Comparison of ENCODE assay signal across 15 cellular contexts in the genomic region with DNA sequence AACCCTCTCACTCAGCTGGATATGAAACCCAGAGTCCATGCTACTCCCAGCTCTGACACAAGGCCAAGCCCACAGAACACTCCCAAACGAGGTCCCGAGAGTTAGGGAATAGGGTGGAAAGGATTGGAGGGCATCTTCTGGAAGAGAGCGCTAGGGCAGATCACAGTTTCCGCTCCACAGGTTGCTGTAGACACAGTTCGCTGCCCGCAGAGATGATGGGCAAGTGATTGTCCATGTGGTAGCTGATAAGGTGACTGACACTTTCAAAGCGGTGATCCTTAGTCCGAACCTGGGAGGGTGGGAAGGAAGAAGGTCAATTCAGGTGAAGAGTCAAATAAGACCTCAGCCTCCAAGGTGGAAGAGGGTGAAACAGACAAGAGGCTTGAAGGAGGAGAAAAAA. TPM values are rescaled to one million over a fixed set of nuclear protein-coding genes. Genes with fewer than 3 reads are reported as not detected.
DNase-seq lines count a peak whose midpoint lies in the region; ATAC-seq, FAIRE-seq and TF ChIP-seq lines count a peak whose summit lies in the region.
"Had no signal": no experiment of that assay in that cellular context is flagged by ENCODE, and none has a peak within 500 bp of the region (broad histone marks: within the 10 kb centered on the region; RNA-seq: fewer than 3 reads in every experiment).

No MANE protein-coding gene starts in this region.

- H2AFZ ChIP-seq in SK-N-SH (ENCODE audit: low read depth), result no peak overlapping the region
- no peak overlapping the region for H2AFZ ChIP-seq in Karpas-422 (ENCODE audit: low read length)
- no peak overlapping the region for H2AFZ ChIP-seq in GM12878 (ENCODE audit: control insufficient read depth, low read depth, low read length)
- no peak overlapping the region for H2AFZ ChIP-seq in neural progenitor cell (replicated peaks)
- no peak overlapping the region for H2AFZ ChIP-seq in mammary epithelial cell (ENCODE audit: low read depth, low read length)

- RAD21 ChIA-PET in GM12878 (lab: Charles Lee; ENCODE audit: unreplicated experiment), result interaction anchor here (1.0 to 1.9 kb wide), 2 partner anchors 35 to 54 kb away, joined by 3 to 4 read pairs; no protein-coding TSS in a partner anchor

- H3K27ac Mint-ChIP-seq in neural progenitor cell, result no peak overlapping the region

- H3F3A ChIP-seq in SK-N-SH (replicated peaks; ENCODE audit: insufficient read depth) (peaks cover 27% of the 10 kb centered on the region), neural progenitor cell (ENCODE audit: low read depth) (peaks cover 27% of the 10 kb centered on the region)

- no peaks in the 10 kb centered on the region for H3K9me3 ChIP-seq in SK-N-SH
- no peaks in the 10 kb centered on the region for H3K9me3 ChIP-seq in Karpas-422 (ENCODE audit: low read length)
- H3K9me3 ChIP-seq in GM12878 (replicated peaks; ENCODE audit: control insufficient read depth, insufficient read depth, low read length), result no peaks in the 10 kb centered on the region
- H3K9me3 ChIP-seq in neural progenitor cell (ENCODE audit: low read depth), result no peaks in the 10 kb centered on the region
- no peaks in the 10 kb centered on the region for H3K9me3 ChIP-seq in mammary epithelial cell (replicated peaks; ENCODE audit: insufficient read depth, low read length)
- H3K9me3 ChIP-seq in ascending aorta, result no peaks in the 10 kb centered on the region
- H3K9me3 ChIP-seq: upper lobe of left lung had no signal

- peaks cover 34% of the 10 kb centered on the region for H3K4me1 Mint-ChIP-seq in neural progenitor cell

- H3K4me3 Mint-ChIP-seq in neural progenitor cell, result peak overlapping the region; percentile 93
- H3K4me3 Mint-ChIP-seq: activated B cell treated with CpG ODN at 0.5 μM for 24 hours had no signal

- H3K4me3 ChIP-seq in SK-N-SH (ENCODE audit: low read depth in 2 of 2, low read length in 1 of 2) (no peak overlapping the region), Karpas-422 (ENCODE audit: low read length) (peak overlapping the region; percentile 93), GM12878 (peak overlapping the region; percentile 88; the same call in 1 of the 2 replicates), neural progenitor cell (no peak overlapping the region), mammary epithelial cell (replicated peaks in 1 of 3; ENCODE audit: insufficient read depth in 1 of 3, low read depth in 2 of 3, low read length in 3 of 3) (no peak overlapping the region), ascending aorta (no peak overlapping the region)

- no peak for TF ChIP-seq CTCF in SK-N-SH (IDR thresholded peaks at IDR 0.05)
- no peak for TF ChIP-seq CTCF in GM12878 (IDR thresholded peaks at IDR 0.05 in 2 of 3, conservative IDR thresholded peaks at IDR 0.05 in 1 of 3; ENCODE audit: control insufficient read depth in 2 of 3, extremely low read depth in 1 of 3, insufficient read depth in 1 of 3, low read depth in 3 of 3, low read length in 3 of 3)
- TF ChIP-seq CTCF in neural progenitor cell (IDR thresholded peaks at IDR 0.05), result no peak
- no peak for TF ChIP-seq CTCF in mammary epithelial cell (conservative IDR thresholded peaks at IDR 0.05 in 1 of 2, IDR thresholded peaks at IDR 0.05 in 1 of 2; ENCODE audit: extremely low read depth in 1 of 2, insufficient read depth in 1 of 2, low read depth in 1 of 2, low read length in 2 of 2)
- no peak for TF ChIP-seq CTCF in ascending aorta (IDR thresholded peaks at IDR 0.05)

- H3K36me3 Mint-ChIP-seq in neural progenitor cell, result peaks cover 19% of the 10 kb centered on the region

- SMC1A ChIA-PET in GM12878 (lab: Charles Lee; ENCODE audit: uncharacterized antibody, unreplicated experiment), result interaction anchor here (0.9 to 1.4 kb wide), 2 partner anchors 10 to 19 kb away, joined by 3 to 4 read pairs; partner anchors contain the start of gene FLAD1

- in situ Hi-C loops in GM12878 (cut with MboI), result no loop called here
- in situ Hi-C loops in mammary epithelial cell (cut with MboI; ENCODE audit: low sequenced_read_pairs in 2 of 2), result loop anchor here in 1 of 2 donors (10.0 kb wide), 1 partner anchor 51 kb away; no protein-coding TSS in a partner anchor

- intact Hi-C loops in GM12878 (cut with micrococcal nuclease; ENCODE audit: unreplicated experiment), result loop anchor here (5.0 kb wide), 1 partner anchor 39 kb away; the partner anchor contains the start of gene ZBTB7B
- intact Hi-C loops in mammary epithelial cell (cut with micrococcal nuclease), result no loop called here
- intact Hi-C loops in ascending aorta (cut with DNase I), result no loop called here

- H3K4me1 ChIP-seq in SK-N-SH (ENCODE audit: control insufficient read depth in 1 of 2, insufficient read depth in 2 of 2, low read depth in 1 of 2, low read length in 1 of 2) (peaks cover 8 to 51% of the 10 kb centered on the region in 2 experiments; a peak in 3 of 4 replicates), Karpas-422 (ENCODE audit: low read length) (peaks cover 23% of the 10 kb centered on the region), GM12878 (ENCODE audit: control insufficient read depth, insufficient read depth, low read length) (peaks cover 6% of the 10 kb centered on the region; the same call in 1 of the 2 replicates), neural progenitor cell (peaks cover 21% of the 10 kb centered on the region), mammary epithelial cell (ENCODE audit: insufficient read depth, low read length) (peaks cover 38% of the 10 kb centered on the region), ascending aorta (peaks cover 3 to 19% of the 10 kb centered on the region in 2 donors)

- 95% methylated on average over 7 of the region's 8 CpGs for WGBS in SK-N-SH (ENCODE audit: low lambda C conversion rate)
- WGBS in GM12878 (ENCODE audit: insufficient coverage, insufficient replicate concordance, low lambda C conversion rate, missing lambda C conversion rate), result 96% methylated on average over 8 of the region's 8 CpGs
- 82% methylated on average over 8 of the region's 8 CpGs for WGBS in mammary epithelial cell (ENCODE audit: low coverage, missing lambda C conversion rate)

- no TSS peak for BruUV-seq in GM12878 (replicated peaks; lab: Mats Ljungman, UMichigan)
- no TSS peak for BruUV-seq in mammary epithelial cell (replicated peaks; lab: Mats Ljungman, UMichigan)

- CTCF ChIA-PET in SK-N-SH (lab: Yijun Ruan, JAX) (interaction anchor here (0.9 to 37.5 kb wide), 4 partner anchors 9 to 97 kb away, joined by 3 to 640 read pairs (median 4); partner anchors contain the start of genes LENEP and ZBTB7B), GM12878 (lab: Yijun Ruan, JAX) (interaction anchor here (1.8 kb wide), 1 partner anchor 35 kb away, joined by 4 read pairs; no protein-coding TSS in a partner anchor), mammary epithelial cell (lab: Charles Lee; ENCODE audit: low non-redundant PET) (interaction anchor here (0.5 kb wide), 1 partner anchor 32 kb away, joined by 6 read pairs; no protein-coding TSS in a partner anchor)

- no peak for FAIRE-seq in GM12878 (lab: Jason Lieb, UNC)

- H3K4me2 ChIP-seq in SK-N-SH (peak overlapping the region; percentile 85; the same call in 1 of the 2 replicates), Karpas-422 (ENCODE audit: low read depth, low read length, poor library complexity, severe bottlenecking) (peak overlapping the region; percentile 89), GM12878 (ENCODE audit: control insufficient read depth, insufficient read depth) (no peak overlapping the region; the same call in 1 of the 2 replicates), neural progenitor cell (no peak overlapping the region), mammary epithelial cell (ENCODE audit: insufficient read depth, low read depth, low read length) (no peak overlapping the region)

- peaks cover 36 to 62% of the 10 kb centered on the region in 2 experiments for H3K36me3 ChIP-seq in SK-N-SH (replicated peaks in 1 of 2; ENCODE audit: control insufficient read depth in 1 of 2, insufficient read depth in 2 of 2, low read length in 1 of 2)
- H3K36me3 ChIP-seq in Karpas-422 (ENCODE audit: insufficient read depth, low read length), result peaks cover 13% of the 10 kb centered on the region; the same call in 1 of the 2 replicates
- peaks cover 12 to 15% of the 10 kb centered on the region in 2 experiments; a peak in 3 of 4 replicates for H3K36me3 ChIP-seq in GM12878 (ENCODE audit: control insufficient read depth in 2 of 2, insufficient read depth in 2 of 2, low read length in 1 of 2)
- no peaks in the 10 kb centered on the region for H3K36me3 ChIP-seq in neural progenitor cell
- H3K36me3 ChIP-seq in mammary epithelial cell (ENCODE audit: insufficient read depth, low read length), result peaks cover 31% of the 10 kb centered on the region
- H3K36me3 ChIP-seq in ascending aorta, result peaks cover 49 to 72% of the 10 kb centered on the region in 2 donors

- TF ChIP-seq RAD21 in SK-N-SH (IDR thresholded peaks at IDR 0.05; ENCODE audit: low read length), result no peak
- no peak for TF ChIP-seq RAD21 in GM12878 (IDR thresholded peaks at IDR 0.05; ENCODE audit: insufficient read depth, low read depth, low read length)

- H4K20me1 ChIP-seq in SK-N-SH (ENCODE audit: insufficient read depth) (peaks cover 19% of the 10 kb centered on the region), Karpas-422 (ENCODE audit: insufficient read depth, low read depth, low read length) (no peaks in the 10 kb centered on the region), GM12878 (ENCODE audit: control insufficient read depth, insufficient read depth) (no peaks in the 10 kb centered on the region), neural progenitor cell (ENCODE audit: low read depth) (peaks cover 13% of the 10 kb centered on the region), mammary epithelial cell (ENCODE audit: insufficient read depth, low read length) (no peaks in the 10 kb centered on the region)

- H3K27me3 Mint-ChIP-seq in neural progenitor cell (ENCODE audit: insufficient read depth, low read depth), result peaks cover 10% of the 10 kb centered on the region
- H3K27me3 Mint-ChIP-seq: activated B cell treated with CpG ODN at 0.5 μM for 24 hours; central memory CD8-positive, alpha-beta T cell had no signal

- TF ChIP-seq POLR2A in GM12878 (IDR thresholded peaks at IDR 0.05; ENCODE audit: low read depth, low read length), result no peak

- ATAC-seq in SK-N-SH treated with all-trans-retinoic acid at 6 μM for 48 hours (no peak), GM12878 (no peak), GM21717 (IDR thresholded peaks at IDR 0.05; ENCODE audit: unreplicated experiment) (no peak)
- ATAC-seq: left lobe of liver had no signal

- H3K9ac ChIP-seq in SK-N-SH (no peak overlapping the region), Karpas-422 (ENCODE audit: low read length) (peak overlapping the region; percentile 98), GM12878 (ENCODE audit: control insufficient read depth, insufficient read depth, low read length) (no peak overlapping the region), neural progenitor cell (no peak overlapping the region), mammary epithelial cell (ENCODE audit: insufficient read depth, low read length) (no peak overlapping the region)

- H3K79me2 ChIP-seq in SK-N-SH (ENCODE audit: insufficient read depth) (peaks cover 69% of the 10 kb centered on the region), Karpas-422 (ENCODE audit: low read length) (peaks cover 32% of the 10 kb centered on the region), GM12878 (ENCODE audit: control insufficient read depth, insufficient read depth, low read length) (peaks cover 31% of the 10 kb centered on the region), neural progenitor cell (ENCODE audit: low read depth) (peaks cover 55% of the 10 kb centered on the region), mammary epithelial cell (ENCODE audit: insufficient read depth, low read length) (peaks cover 63% of the 10 kb centered on the region)

- no peaks in the 10 kb centered on the region for H3K27me3 ChIP-seq in SK-N-SH (ENCODE audit: insufficient read depth)
- H3K27me3 ChIP-seq in Karpas-422 (ENCODE audit: low read length), result no peaks in the 10 kb centered on the region
- H3K27me3 ChIP-seq in GM12878 (replicated peaks in 1 of 2; ENCODE audit: control insufficient read depth in 2 of 2, insufficient read depth in 2 of 2, low read length in 1 of 2), result no peaks in the 10 kb centered on the region
- H3K27me3 ChIP-seq in neural progenitor cell, result no peaks in the 10 kb centered on the region
- H3K27me3 ChIP-seq in mammary epithelial cell (ENCODE audit: insufficient read depth, low read length), result no peaks in the 10 kb centered on the region
- no peaks in the 10 kb centered on the region for H3K27me3 ChIP-seq in ascending aorta
- H3K27me3 ChIP-seq: upper lobe of left lung had no signal

- dilution Hi-C loops in mammary epithelial cell (cut with HindIII; ENCODE audit: low sequenced_read_pairs), result no loop called here

- TF ChIP-seq EP300 in SK-N-SH (IDR thresholded peaks at IDR 0.05; ENCODE audit: borderline replicate concordance in 1 of 2, low read depth in 1 of 2, low read length in 1 of 2), result no peak
- TF ChIP-seq EP300 in GM12878 (IDR thresholded peaks at IDR 0.05; ENCODE audit: borderline replicate concordance in 1 of 2, control insufficient read depth in 1 of 2, low read depth in 2 of 2, low read length in 2 of 2), result no peak

- DNase-seq in SK-N-SH, result no peak
- no peak for DNase-seq in Karpas-422
- DNase-seq in GM12878 (ENCODE audit: low read depth, low spot score), result no peak
- DNase-seq in neural progenitor cell (ENCODE audit: low spot score), result no peak
- DNase-seq in mammary epithelial cell, result no peak
- no peak for DNase-seq in ascending aorta (ENCODE audit: low spot score in 2 of 2)
- DNase-seq: activated B cell treated with CpG ODN at 0.5 μM for 24 hours; activated T-cell treated with anti-CD3 and anti-CD28 coated beads, Interleukin-2, amount 50 U/mL, for 48 hours; NCI-H1436 treated with DMSO at 0.1 percent for 48 hours; nucleus accumbens; upper lobe of left lung had no signal

- peak overlapping the region; percentile 5 to 98; a peak in 2 of 4 replicates for H3K27ac ChIP-seq in SK-N-SH (ENCODE audit: low read depth in 2 of 2, low read length in 1 of 2)
- no peak overlapping the region for H3K27ac ChIP-seq in Karpas-422 (ENCODE audit: low read length)
- H3K27ac ChIP-seq in GM12878 (ENCODE audit: control insufficient read depth, insufficient read depth), result no peak overlapping the region; the same call in 1 of the 2 replicates
- H3K27ac ChIP-seq in neural progenitor cell, result no peak overlapping the region
- no peak overlapping the region for H3K27ac ChIP-seq in mammary epithelial cell (ENCODE audit: insufficient read depth, low read depth, low read length)
- no peak overlapping the region for H3K27ac ChIP-seq in ascending aorta

- POLR2A ChIA-PET in SK-N-SH (lab: Yijun Ruan, JAX), result no interaction called here
- POLR2A ChIA-PET in GM12878 (lab: Charles Lee), result interaction anchor here (0.6 to 1.7 kb wide), 4 partner anchors 10 to 572 kb away, joined by 3 to 5 read pairs (median 3); partner anchors contain the start of gene CKS1B

- H3K9me2 ChIP-seq in SK-N-SH (no peaks in the 10 kb centered on the region), Karpas-422 (replicated peaks; ENCODE audit: insufficient read depth, low read length) (no peaks in the 10 kb centered on the region)

- no peaks in the 10 kb centered on the region for H3K9me3 Mint-ChIP-seq in neural progenitor cell
- H3K9me3 Mint-ChIP-seq: activated B cell treated with CpG ODN at 0.5 μM for 24 hours; central memory CD8-positive, alpha-beta T cell had no signal

RNA-seq across cellular contexts. Expression of gene PYGO2, which starts 2.1 kb away (rescaled TPM):
- polyA plus RNA-seq in SK-N-SH (2012; rRNA removed) (23.3 and 28.2 TPM in 2 replicates), GM12878 (2011; rRNA removed) (14.4 and 22.8 TPM in 2 replicates), GM12878 (2014; fragmentation: Illumina TruSeq; extraction: Trizol) (19.8 and 24.2 TPM in 2 replicates), GM12878 (2014; fragmentation: Nextera tagmentation; extraction: Ambion mirVana) (1 to 10 TPM; 8.1 to 8.3 TPM), GM12878 (2014; rRNA removed) (27.8 and 30.0 TPM in 2 replicates), GM12878 (2016; fragmentation: Nextera tagmentation; extraction: Ambion mirVana) (10 to 100 TPM; 27.8 to 28.0 TPM), mammary epithelial cell (14.3 TPM)
- 14.3 and 19.8 TPM in 2 replicates for polyA plus RNA-seq in SK-N-SH (2012; cell fraction: cytosol; rRNA removed)
- polyA plus RNA-seq in SK-N-SH (2012; cell fraction: nucleus; rRNA removed), result 36.8 and 45.8 TPM in 2 replicates
- total RNA-seq in Karpas-422 (2014; rRNA removed; shearing (Covaris generic); ENCODE audit: low replicate concordance), result 37.3 and 44.4 TPM in 2 replicates
- 21.0 and 21.3 TPM in 2 replicates for total RNA-seq in GM12878 (2013; cell fraction: nucleolus; rRNA removed)
- total RNA-seq in GM12878 (2014; rRNA removed) (21.1 and 21.9 TPM in 2 replicates), GM12878 (2014; rRNA removed; fragmentation: Illumina TruSeq; extraction: Trizol) (12.4 and 12.9 TPM in 2 replicates), GM12878 (2021) (32.9 and 33.8 TPM in 2 replicates), neural progenitor cell (ENCODE audit: low replicate concordance) (32.1 and 48.1 TPM in 2 replicates), mammary epithelial cell (10 to 100 TPM; 12.3 to 24.4 TPM), ascending aorta (48.7 TPM)
- polyA plus RNA-seq in GM12878 (2011; ENCODE audit: low read depth), result 9.9 TPM
- 27.4 and 28.7 TPM in 2 replicates for polyA plus RNA-seq in GM12878 (2011; cell fraction: cytosol; rRNA removed)
- 43.9 and 46.6 TPM in 2 replicates for polyA plus RNA-seq in GM12878 (2011; cell fraction: nucleus; rRNA removed)
- 17.7 and 19.5 TPM in 2 replicates for polyA plus RNA-seq in GM12878 (2012)
- polyA minus RNA-seq in GM12878 (2011; rRNA and poly(A)+ RNA removed), result 12.5 and 20.0 TPM in 2 replicates
- polyA minus RNA-seq in GM12878 (2011; cell fraction: cytosol; rRNA and poly(A)+ RNA removed), result 8.6 and 8.8 TPM in 2 replicates
- polyA minus RNA-seq in GM12878 (2011; cell fraction: nucleus; rRNA and poly(A)+ RNA removed), result 10.8 and 15.9 TPM in 2 replicates
- polyA minus RNA-seq in mammary epithelial cell, result 29.0 TPM

RNA-seq across cellular contexts. Expression of gene SHC1, which starts 6.9 kb away (rescaled TPM):
- polyA plus RNA-seq in SK-N-SH (2012; rRNA removed) (338 and 395 TPM in 2 replicates), GM12878 (2011; rRNA removed) (25.8 and 49.3 TPM in 2 replicates), GM12878 (2014; fragmentation: Illumina TruSeq; extraction: Trizol) (47.3 and 67.3 TPM in 2 replicates), GM12878 (2014; fragmentation: Nextera tagmentation; extraction: Ambion mirVana) (1 to 10 TPM; 2.6 to 3.7 TPM), GM12878 (2014; rRNA removed) (35.0 and 35.4 TPM in 2 replicates), GM12878 (2016; fragmentation: Nextera tagmentation; extraction: Ambion mirVana) (10 to 100 TPM; 24.9 to 25.5 TPM), mammary epithelial cell (464 TPM)
- 199 and 274 TPM in 2 replicates for polyA plus RNA-seq in SK-N-SH (2012; cell fraction: cytosol; rRNA removed)
- 1,066 and 1,388 TPM in 2 replicates for polyA plus RNA-seq in SK-N-SH (2012; cell fraction: nucleus; rRNA removed)
- 27.8 and 35.3 TPM in 2 replicates for total RNA-seq in Karpas-422 (2014; rRNA removed; shearing (Covaris generic); ENCODE audit: low replicate concordance)
- 28.2 and 32.6 TPM in 2 replicates for total RNA-seq in GM12878 (2013; cell fraction: nucleolus; rRNA removed)
- total RNA-seq in GM12878 (2014; rRNA removed) (22.2 and 24.7 TPM in 2 replicates), GM12878 (2014; rRNA removed; fragmentation: Illumina TruSeq; extraction: Trizol) (15.1 and 16.7 TPM in 2 replicates), GM12878 (2021) (36.5 and 38.3 TPM in 2 replicates), neural progenitor cell (ENCODE audit: low replicate concordance) (69.0 and 86.5 TPM in 2 replicates), mammary epithelial cell (100 to 1,000 TPM; 492 to 589 TPM), ascending aorta (211 TPM)
- polyA plus RNA-seq in GM12878 (2011; ENCODE audit: low read depth), result 20.5 TPM
- polyA plus RNA-seq in GM12878 (2011; cell fraction: cytosol; rRNA removed), result 43.4 and 48.7 TPM in 2 replicates
- 89.2 and 106 TPM in 2 replicates for polyA plus RNA-seq in GM12878 (2011; cell fraction: nucleus; rRNA removed)
- 21.0 and 29.9 TPM in 2 replicates for polyA plus RNA-seq in GM12878 (2012)
- polyA minus RNA-seq in GM12878 (2011; rRNA and poly(A)+ RNA removed), result 35.0 and 41.1 TPM in 2 replicates
- 13.8 and 21.9 TPM in 2 replicates for polyA minus RNA-seq in GM12878 (2011; cell fraction: cytosol; rRNA and poly(A)+ RNA removed)
- 14.7 and 25.1 TPM in 2 replicates for polyA minus RNA-seq in GM12878 (2011; cell fraction: nucleus; rRNA and poly(A)+ RNA removed)
- polyA minus RNA-seq in mammary epithelial cell, result 409 TPM

RNA-seq across cellular contexts. Expression of gene PBXIP1, which starts 7.7 kb away (rescaled TPM):
- polyA plus RNA-seq in SK-N-SH (2012; rRNA removed) (55.9 and 64.3 TPM in 2 replicates), GM12878 (2011; rRNA removed) (15.0 and 20.9 TPM in 2 replicates), GM12878 (2014; fragmentation: Illumina TruSeq; extraction: Trizol) (8.0 and 15.2 TPM in 2 replicates), GM12878 (2014; fragmentation: Nextera tagmentation; extraction: Ambion mirVana) (1 to 10 TPM in 1 of 2 experiments, under 1 TPM in 1; 0.63 to 2.0 TPM), GM12878 (2014; rRNA removed) (22.4 and 22.9 TPM in 2 replicates), GM12878 (2016; fragmentation: Nextera tagmentation; extraction: Ambion mirVana) (10 to 100 TPM; 12.2 to 13.7 TPM), mammary epithelial cell (11.0 TPM)
- 35.9 and 48.4 TPM in 2 replicates for polyA plus RNA-seq in SK-N-SH (2012; cell fraction: cytosol; rRNA removed)
- polyA plus RNA-seq in SK-N-SH (2012; cell fraction: nucleus; rRNA removed), result 79.8 and 90.9 TPM in 2 replicates
- total RNA-seq in Karpas-422 (2014; rRNA removed; shearing (Covaris generic); ENCODE audit: low replicate concordance), result 26.1 and 55.8 TPM in 2 replicates
- 33.0 and 36.9 TPM in 2 replicates for total RNA-seq in GM12878 (2013; cell fraction: nucleolus; rRNA removed)
- total RNA-seq in GM12878 (2014; rRNA removed) (25.6 and 26.8 TPM in 2 replicates), GM12878 (2014; rRNA removed; fragmentation: Illumina TruSeq; extraction: Trizol) (14.3 and 15.6 TPM in 2 replicates), GM12878 (2021) (21.1 and 24.6 TPM in 2 replicates), neural progenitor cell (ENCODE audit: low replicate concordance) (21.4 and 64.0 TPM in 2 replicates), mammary epithelial cell (10 to 100 TPM; 17.7 to 52.0 TPM), ascending aorta (70.0 TPM)
- 23.3 TPM for polyA plus RNA-seq in GM12878 (2011; ENCODE audit: low read depth)
- 23.1 and 26.3 TPM in 2 replicates for polyA plus RNA-seq in GM12878 (2011; cell fraction: cytosol; rRNA removed)
- 37.4 and 41.6 TPM in 2 replicates for polyA plus RNA-seq in GM12878 (2011; cell fraction: nucleus; rRNA removed)
- polyA plus RNA-seq in GM12878 (2012), result 36.8 and 37.1 TPM in 2 replicates
- polyA minus RNA-seq in GM12878 (2011; rRNA and poly(A)+ RNA removed), result 10.8 and 26.6 TPM in 2 replicates
- polyA minus RNA-seq in GM12878 (2011; cell fraction: cytosol; rRNA and poly(A)+ RNA removed), result 7.4 and 8.3 TPM in 2 replicates
- polyA minus RNA-seq in GM12878 (2011; cell fraction: nucleus; rRNA and poly(A)+ RNA removed), result 6.5 and 10.7 TPM in 2 replicates
- 26.3 TPM for polyA minus RNA-seq in mammary epithelial cell

RNA-seq across cellular contexts. Expression of gene CKS1B, which starts 10.8 kb away (rescaled TPM):
- 256 and 308 TPM in 2 replicates for polyA plus RNA-seq in SK-N-SH (2012; rRNA removed)
- polyA plus RNA-seq in SK-N-SH (2012; cell fraction: cytosol; rRNA removed), result 286 and 340 TPM in 2 replicates
- polyA plus RNA-seq in SK-N-SH (2012; cell fraction: nucleus; rRNA removed), result 86.1 and 118 TPM in 2 replicates
- total RNA-seq in Karpas-422 (2014; rRNA removed; shearing (Covaris generic); ENCODE audit: low replicate concordance), result 110 and 225 TPM in 2 replicates
- total RNA-seq in GM12878 (2013; cell fraction: nucleolus; rRNA removed), result 19.6 and 23.8 TPM in 2 replicates
- 176 and 192 TPM in 2 replicates for total RNA-seq in GM12878 (2014; rRNA removed)
- total RNA-seq in GM12878 (2014; rRNA removed; fragmentation: Illumina TruSeq; extraction: Trizol), result 168 and 170 TPM in 2 replicates
- 125 and 134 TPM in 2 replicates for total RNA-seq in GM12878 (2021)
- polyA plus RNA-seq in GM12878 (2011; ENCODE audit: low read depth), result 366 TPM
- 534 and 543 TPM in 2 replicates for polyA plus RNA-seq in GM12878 (2011; rRNA removed)
- polyA plus RNA-seq in GM12878 (2011; cell fraction: cytosol; rRNA removed), result 498 and 551 TPM in 2 replicates
- polyA plus RNA-seq in GM12878 (2011; cell fraction: nucleus; rRNA removed), result 223 and 288 TPM in 2 replicates
- 190 and 203 TPM in 2 replicates for polyA plus RNA-seq in GM12878 (2012)
- polyA plus RNA-seq in GM12878 (2014; fragmentation: Illumina TruSeq; extraction: Trizol), result 316 and 394 TPM in 2 replicates
- 100 to 1,000 TPM; 598 to 608 TPM for polyA plus RNA-seq in GM12878 (2014; fragmentation: Nextera tagmentation; extraction: Ambion mirVana)
- polyA plus RNA-seq in GM12878 (2014; rRNA removed), result 214 and 229 TPM in 2 replicates
- 100 to 1,000 TPM; 411 to 419 TPM for polyA plus RNA-seq in GM12878 (2016; fragmentation: Nextera tagmentation; extraction: Ambion mirVana)
- polyA minus RNA-seq in GM12878 (2011; rRNA and poly(A)+ RNA removed), result 221 and 229 TPM in 2 replicates
- polyA minus RNA-seq in GM12878 (2011; cell fraction: cytosol; rRNA and poly(A)+ RNA removed), result 41.8 and 54.5 TPM in 2 replicates
- 32.4 and 34.0 TPM in 2 replicates for polyA minus RNA-seq in GM12878 (2011; cell fraction: nucleus; rRNA and poly(A)+ RNA removed)
- 210 and 297 TPM in 2 replicates for total RNA-seq in neural progenitor cell (ENCODE audit: low replicate concordance)
- 10 to 100 TPM; 44.2 to 95.6 TPM for total RNA-seq in mammary epithelial cell
- 282 TPM for polyA plus RNA-seq in mammary epithelial cell
- polyA minus RNA-seq in mammary epithelial cell, result 66.1 TPM
- total RNA-seq in ascending aorta, result 40.4 TPM

RNA-seq across cellular contexts. Expression of gene FLAD1, which starts 19.5 kb away (rescaled TPM):
- polyA plus RNA-seq in SK-N-SH (2012; rRNA removed), result 50.8 and 56.2 TPM in 2 replicates
- 21.8 and 32.1 TPM in 2 replicates for polyA plus RNA-seq in SK-N-SH (2012; cell fraction: cytosol; rRNA removed)
- polyA plus RNA-seq in SK-N-SH (2012; cell fraction: nucleus; rRNA removed), result 130 and 147 TPM in 2 replicates
- 48.7 and 57.3 TPM in 2 replicates for total RNA-seq in Karpas-422 (2014; rRNA removed; shearing (Covaris generic); ENCODE audit: low replicate concordance)
- total RNA-seq in GM12878 (2013; cell fraction: nucleolus; rRNA removed), result 28.4 and 33.1 TPM in 2 replicates
- total RNA-seq in GM12878 (2014; rRNA removed), result 64.2 and 68.7 TPM in 2 replicates
- 41.4 and 41.9 TPM in 2 replicates for total RNA-seq in GM12878 (2014; rRNA removed; fragmentation: Illumina TruSeq; extraction: Trizol)
- total RNA-seq in GM12878 (2021), result 53.6 and 61.5 TPM in 2 replicates
- polyA plus RNA-seq in GM12878 (2011; ENCODE audit: low read depth), result 25.9 TPM
- polyA plus RNA-seq in GM12878 (2011; rRNA removed), result 22.0 and 39.2 TPM in 2 replicates
- 51.2 and 72.3 TPM in 2 replicates for polyA plus RNA-seq in GM12878 (2011; cell fraction: cytosol; rRNA removed)
- polyA plus RNA-seq in GM12878 (2011; cell fraction: nucleus; rRNA removed), result 74.9 and 79.0 TPM in 2 replicates
- 24.4 and 29.4 TPM in 2 replicates for polyA plus RNA-seq in GM12878 (2012)
- polyA plus RNA-seq in GM12878 (2014; fragmentation: Illumina TruSeq; extraction: Trizol), result 29.9 and 51.6 TPM in 2 replicates
- polyA plus RNA-seq in GM12878 (2014; fragmentation: Nextera tagmentation; extraction: Ambion mirVana), result 10 to 100 TPM; 22.9 to 30.1 TPM
- polyA plus RNA-seq in GM12878 (2014; rRNA removed), result 78.7 and 85.7 TPM in 2 replicates
- polyA plus RNA-seq in GM12878 (2016; fragmentation: Nextera tagmentation; extraction: Ambion mirVana), result 10 to 100 TPM; 82.5 to 93.4 TPM
- polyA minus RNA-seq in GM12878 (2011; rRNA and poly(A)+ RNA removed), result 40.4 and 64.8 TPM in 2 replicates
- polyA minus RNA-seq in GM12878 (2011; cell fraction: cytosol; rRNA and poly(A)+ RNA removed), result 16.8 and 23.3 TPM in 2 replicates
- 18.7 and 27.7 TPM in 2 replicates for polyA minus RNA-seq in GM12878 (2011; cell fraction: nucleus; rRNA and poly(A)+ RNA removed)
- 19.3 and 47.4 TPM in 2 replicates for total RNA-seq in neural progenitor cell (ENCODE audit: low replicate concordance)
- 10 to 100 TPM; 46.4 to 58.5 TPM for total RNA-seq in mammary epithelial cell
- 54.2 TPM for polyA plus RNA-seq in mammary epithelial cell
- polyA minus RNA-seq in mammary epithelial cell, result 43.1 TPM
- 31.2 TPM for total RNA-seq in ascending aorta

Comparison
In these comparisons a context has a peak if more than half of its experiments do, and no peak if none do; other contexts are left out.
1. H3K27ac ChIP-seq: peak in SK-N-SH (2 of 2); none in Karpas-422 (single experiment), GM12878 (single experiment), neural progenitor cell (single experiment), mammary epithelial cell (single experiment) and ascending aorta (0 of 2).
2. H3K4me2 ChIP-seq: peak in SK-N-SH (single experiment) and Karpas-422 (single experiment); none in GM12878 (single experiment), neural progenitor cell (single experiment) and mammary epithelial cell (single experiment).
3. H3K4me3 ChIP-seq: peak in Karpas-422 (single experiment) and GM12878 (single experiment); none in SK-N-SH (0 of 2), neural progenitor cell (single experiment), mammary epithelial cell (0 of 3) and ascending aorta (0 of 2).